Comparison of ENCODE assay signal across 1 cellular context in genomic region chr10:104231784-104232612, GRCh38.
TF ChIP-seq lines count a peak whose summit lies in the region.

Gene CFAP43, minus strand, starts transcription at chr10:104232364. Its CDS starts 118 bp downstream, at chr10:104232246.

TF ChIP-seq in HepG2, 621 proteins besides CTCF, POLR2A, EP300 and RAD21 (continued from another document and continues in another):
- TF ChIP-seq HNF1A (IDR thresholded peaks at IDR 0.05; ENCODE audit: low read depth) (no peak), HNF1A (CRISPR knock-in tag; IDR thresholded peaks at IDR 0.05; ENCODE audit: borderline replicate concordance) (peak; percentile 72; the same call in 1 of the 2 replicates), ZFP37 (CRISPR knock-in tag; IDR thresholded peaks at IDR 0.05; ENCODE audit: borderline replicate concordance) (peak; percentile 73; the same call in 1 of the 2 replicates), ZNF367 (CRISPR knock-in tag; IDR thresholded peaks at IDR 0.05; ENCODE audit: borderline replicate concordance) (no peak), ZNF383 (CRISPR knock-in tag; IDR thresholded peaks at IDR 0.05; ENCODE audit: borderline replicate concordance) (no peak), ZNF557 (CRISPR knock-in tag; IDR thresholded peaks at IDR 0.05) (no peak), ZNF30 (CRISPR knock-in tag; IDR thresholded peaks at IDR 0.05) (no peak), ZNF792 (CRISPR knock-in tag; IDR thresholded peaks at IDR 0.05) (no peak), NR0B2 (CRISPR knock-in tag; IDR thresholded peaks at IDR 0.05) (no peak; the same call in 1 of the 2 replicates), EED (CRISPR knock-in tag; IDR thresholded peaks at IDR 0.05) (peak; percentile 72; the same call in 1 of the 2 replicates), ZNF580 (CRISPR knock-in tag; IDR thresholded peaks at IDR 0.05; ENCODE audit: borderline replicate concordance, low read depth) (peak; percentile 67; the same call in 1 of the 2 replicates), ZNF780A (CRISPR knock-in tag; IDR thresholded peaks at IDR 0.05) (0 out of 2 replicates have a peak, but pooled peaks have one; percentile 54), NR2F2 (IDR thresholded peaks at IDR 0.05; ENCODE audit: borderline replicate concordance, low read depth) (no peak), ZNF337 (CRISPR knock-in tag; IDR thresholded peaks at IDR 0.05; ENCODE audit: borderline replicate concordance, low read depth) (0 out of 2 replicates have a peak, but pooled peaks have one; percentile 45), BCL6 (CRISPR knock-in tag; IDR thresholded peaks at IDR 0.05) (0 out of 2 replicates have a peak, but pooled peaks have one; percentile 12), TFDP1 (CRISPR knock-in tag; IDR thresholded peaks at IDR 0.05; ENCODE audit: borderline replicate concordance) (peak; percentile 82), NFIC (IDR thresholded peaks at IDR 0.05; ENCODE audit: low read length) (no peak), PBX2 (CRISPR knock-in tag; IDR thresholded peaks at IDR 0.05) (no peak), ZNF567 (CRISPR knock-in tag; IDR thresholded peaks at IDR 0.05; ENCODE audit: borderline replicate concordance) (no peak), ZNF512B (CRISPR knock-in tag; IDR thresholded peaks at IDR 0.05; ENCODE audit: borderline replicate concordance) (peak; percentile 91; the same call in 1 of the 2 replicates), KDM4B (CRISPR knock-in tag; IDR thresholded peaks at IDR 0.05) (no peak), HIVEP1 (CRISPR knock-in tag; IDR thresholded peaks at IDR 0.05) (0 out of 2 replicates have a peak, but pooled peaks have one; percentile 22), ZFP36L1 (CRISPR knock-in tag; IDR thresholded peaks at IDR 0.05) (no peak), MIXL1 (CRISPR knock-in tag; IDR thresholded peaks at IDR 0.05) (no peak), ZNF629 (CRISPR knock-in tag; conservative IDR thresholded peaks at IDR 0.05) (no peak), MAFF (IDR thresholded peaks at IDR 0.05; ENCODE audit: low read depth, low read length) (no peak), PLRG1 (conservative IDR thresholded peaks at IDR 0.05) (no peak), ZNF17 (CRISPR knock-in tag; IDR thresholded peaks at IDR 0.05) (no peak), ZNF276 (CRISPR knock-in tag; IDR thresholded peaks at IDR 0.05; ENCODE audit: low read depth) (no peak; the same call in 1 of the 2 replicates), ZNF563 (CRISPR knock-in tag; IDR thresholded peaks at IDR 0.05) (peak; percentile 83), ZC3H4 (CRISPR knock-in tag; IDR thresholded peaks at IDR 0.05; ENCODE audit: borderline replicate concordance) (no peak), NFYB (CRISPR knock-in tag; IDR thresholded peaks at IDR 0.05) (peak; percentile 98)
- TF ChIP-seq, protein P1, sequence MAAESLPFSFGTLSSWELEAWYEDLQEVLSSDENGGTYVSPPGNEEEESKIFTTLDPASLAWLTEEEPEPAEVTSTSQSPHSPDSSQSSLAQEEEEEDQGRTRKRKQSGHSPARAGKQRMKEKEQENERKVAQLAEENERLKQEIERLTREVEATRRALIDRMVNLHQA (CRISPR knock-in tag; IDR thresholded peaks at IDR 0.05), result no peak
- TF ChIP-seq, protein P2, sequence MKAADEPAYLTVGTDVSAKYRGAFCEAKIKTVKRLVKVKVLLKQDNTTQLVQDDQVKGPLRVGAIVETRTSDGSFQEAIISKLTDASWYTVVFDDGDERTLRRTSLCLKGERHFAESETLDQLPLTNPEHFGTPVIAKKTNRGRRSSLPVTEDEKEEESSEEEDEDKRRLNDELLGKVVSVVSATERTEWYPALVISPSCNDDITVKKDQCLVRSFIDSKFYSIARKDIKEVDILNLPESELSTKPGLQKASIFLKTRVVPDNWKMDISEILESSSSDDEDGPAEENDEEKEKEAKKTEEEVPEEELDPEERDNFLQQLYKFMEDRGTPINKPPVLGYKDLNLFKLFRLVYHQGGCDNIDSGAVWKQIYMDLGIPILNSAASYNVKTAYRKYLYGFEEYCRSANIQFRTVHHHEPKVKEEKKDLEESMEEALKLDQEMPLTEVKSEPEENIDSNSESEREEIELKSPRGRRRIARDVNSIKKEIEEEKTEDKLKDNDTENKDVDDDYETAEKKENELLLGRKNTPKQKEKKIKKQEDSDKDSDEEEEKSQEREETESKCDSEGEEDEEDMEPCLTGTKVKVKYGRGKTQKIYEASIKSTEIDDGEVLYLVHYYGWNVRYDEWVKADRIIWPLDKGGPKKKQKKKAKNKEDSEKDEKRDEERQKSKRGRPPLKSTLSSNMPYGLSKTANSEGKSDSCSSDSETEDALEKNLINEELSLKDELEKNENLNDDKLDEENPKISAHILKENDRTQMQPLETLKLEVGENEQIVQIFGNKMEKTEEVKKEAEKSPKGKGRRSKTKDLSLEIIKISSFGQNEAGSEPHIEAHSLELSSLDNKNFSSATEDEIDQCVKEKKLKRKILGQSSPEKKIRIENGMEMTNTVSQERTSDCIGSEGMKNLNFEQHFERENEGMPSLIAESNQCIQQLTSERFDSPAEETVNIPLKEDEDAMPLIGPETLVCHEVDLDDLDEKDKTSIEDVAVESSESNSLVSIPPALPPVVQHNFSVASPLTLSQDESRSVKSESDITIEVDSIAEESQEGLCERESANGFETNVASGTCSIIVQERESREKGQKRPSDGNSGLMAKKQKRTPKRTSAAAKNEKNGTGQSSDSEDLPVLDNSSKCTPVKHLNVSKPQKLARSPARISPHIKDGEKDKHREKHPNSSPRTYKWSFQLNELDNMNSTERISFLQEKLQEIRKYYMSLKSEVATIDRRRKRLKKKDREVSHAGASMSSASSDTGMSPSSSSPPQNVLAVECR (CRISPR knock-in tag; IDR thresholded peaks at IDR 0.05; ENCODE audit: borderline replicate concordance), result peak; percentile 100
- TF ChIP-seq, protein P3, sequence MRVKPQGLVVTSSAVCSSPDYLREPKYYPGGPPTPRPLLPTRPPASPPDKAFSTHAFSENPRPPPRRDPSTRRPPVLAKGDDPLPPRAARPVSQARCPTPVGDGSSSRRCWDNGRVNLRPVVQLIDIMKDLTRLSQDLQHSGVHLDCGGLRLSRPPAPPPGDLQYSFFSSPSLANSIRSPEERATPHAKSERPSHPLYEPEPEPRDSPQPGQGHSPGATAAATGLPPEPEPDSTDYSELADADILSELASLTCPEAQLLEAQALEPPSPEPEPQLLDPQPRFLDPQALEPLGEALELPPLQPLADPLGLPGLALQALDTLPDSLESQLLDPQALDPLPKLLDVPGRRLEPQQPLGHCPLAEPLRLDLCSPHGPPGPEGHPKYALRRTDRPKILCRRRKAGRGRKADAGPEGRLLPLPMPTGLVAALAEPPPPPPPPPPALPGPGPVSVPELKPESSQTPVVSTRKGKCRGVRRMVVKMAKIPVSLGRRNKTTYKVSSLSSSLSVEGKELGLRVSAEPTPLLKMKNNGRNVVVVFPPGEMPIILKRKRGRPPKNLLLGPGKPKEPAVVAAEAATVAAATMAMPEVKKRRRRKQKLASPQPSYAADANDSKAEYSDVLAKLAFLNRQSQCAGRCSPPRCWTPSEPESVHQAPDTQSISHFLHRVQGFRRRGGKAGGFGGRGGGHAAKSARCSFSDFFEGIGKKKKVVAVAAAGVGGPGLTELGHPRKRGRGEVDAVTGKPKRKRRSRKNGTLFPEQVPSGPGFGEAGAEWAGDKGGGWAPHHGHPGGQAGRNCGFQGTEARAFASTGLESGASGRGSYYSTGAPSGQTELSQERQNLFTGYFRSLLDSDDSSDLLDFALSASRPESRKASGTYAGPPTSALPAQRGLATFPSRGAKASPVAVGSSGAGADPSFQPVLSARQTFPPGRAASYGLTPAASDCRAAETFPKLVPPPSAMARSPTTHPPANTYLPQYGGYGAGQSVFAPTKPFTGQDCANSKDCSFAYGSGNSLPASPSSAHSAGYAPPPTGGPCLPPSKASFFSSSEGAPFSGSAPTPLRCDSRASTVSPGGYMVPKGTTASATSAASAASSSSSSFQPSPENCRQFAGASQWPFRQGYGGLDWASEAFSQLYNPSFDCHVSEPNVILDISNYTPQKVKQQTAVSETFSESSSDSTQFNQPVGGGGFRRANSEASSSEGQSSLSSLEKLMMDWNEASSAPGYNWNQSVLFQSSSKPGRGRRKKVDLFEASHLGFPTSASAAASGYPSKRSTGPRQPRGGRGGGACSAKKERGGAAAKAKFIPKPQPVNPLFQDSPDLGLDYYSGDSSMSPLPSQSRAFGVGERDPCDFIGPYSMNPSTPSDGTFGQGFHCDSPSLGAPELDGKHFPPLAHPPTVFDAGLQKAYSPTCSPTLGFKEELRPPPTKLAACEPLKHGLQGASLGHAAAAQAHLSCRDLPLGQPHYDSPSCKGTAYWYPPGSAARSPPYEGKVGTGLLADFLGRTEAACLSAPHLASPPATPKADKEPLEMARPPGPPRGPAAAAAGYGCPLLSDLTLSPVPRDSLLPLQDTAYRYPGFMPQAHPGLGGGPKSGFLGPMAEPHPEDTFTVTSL (CRISPR knock-in tag; IDR thresholded peaks at IDR 0.05; ENCODE audit: borderline replicate concordance), result no peak
